Comparison of ENCODE assay signal across 3 cellular contexts in genomic region chr12:130560321-130560720, GRCh38.
"Had no signal": no experiment of that assay in that cellular context is flagged by ENCODE, and none has a peak within 500 bp of the region (broad histone marks: within the 10 kb centered on the region; RNA-seq: fewer than 3 reads in every experiment).

No MANE protein-coding gene starts in this region.

- DNase-seq: GDM1, GF-D8 had no signal

- H3K4me3 ChIP-seq: GM12878 had no signal
